In genomic region chr1:64882574-64883255, GRCh38 we compare ENCODE assay signal across 13 cellular contexts.
DNase-seq lines count a peak whose midpoint lies in the region; ATAC-seq and TF ChIP-seq lines count a peak whose summit lies in the region.
"Had no signal": no experiment of that assay in that cellular context is flagged by ENCODE, and none has a peak within 500 bp of the region (broad histone marks: within the 10 kb centered on the region; RNA-seq: fewer than 3 reads in every experiment).

No MANE protein-coding gene starts in this region.

- H3K4me1 ChIP-seq in osteoblast (ENCODE audit: insufficient read depth, low read length): peaks cover 10% of the 10 kb centered on the region
- H3K4me1 ChIP-seq: breast epithelium had no signal

- no peaks in the 10 kb centered on the region for H3K27me3 ChIP-seq in osteoblast (ENCODE audit: insufficient read depth, low read length)
- H3K27me3 ChIP-seq: breast epithelium had no signal

- H3K36me3 ChIP-seq in osteoblast (ENCODE audit: insufficient read depth, low read length): peaks cover 18% of the 10 kb centered on the region

- H3K4me3 Mint-ChIP-seq in IgD-negative memory B cell: peak overlapping the region in 2 of 4 donors; percentile 31 to 79
- H3K4me3 Mint-ChIP-seq: GM23338 had no signal

- no peak overlapping the region for H3K4me2 ChIP-seq in osteoblast (ENCODE audit: insufficient read depth, low read length)
- H3K4me2 ChIP-seq: GM23338 had no signal

- no peaks in the 10 kb centered on the region for H3K9me3 Mint-ChIP-seq in IgD-negative memory B cell
- H3K9me3 Mint-ChIP-seq: GM23338 had no signal

- DNase-seq in GM10248 (ENCODE audit: extremely low spot score) (peak; percentile 42), osteoblast (ENCODE audit: insufficient read length, low spot score, missing footprints) (no peak), Ammon's horn (ENCODE audit: low spot score) (no peak)
- DNase-seq: activated T-cell treated with anti-CD3 and anti-CD28 coated beads, Interleukin-2, amount 50 U/mL, for 48 hours; NCI-H2081 treated with DMSO at 0.1 percent for 48 hours; RPMI8226 had no signal

- H3K4me1 Mint-ChIP-seq in IgD-negative memory B cell: peaks cover 35 to 47% (median 38%) of the 10 kb centered on the region in 3 donors

- TF ChIP-seq CTCF in GM10248 (IDR thresholded peaks at IDR 0.05; ENCODE audit: control extremely low read depth, extremely low read depth, low read depth, missing control alignments) (no peak), osteoblast (IDR thresholded peaks at IDR 0.05; ENCODE audit: extremely low read depth, low read depth, low read length) (no peak)

- no peak overlapping the region for H2AFZ ChIP-seq in osteoblast (ENCODE audit: low read length)
- H2AFZ ChIP-seq: GM23338 had no signal

- no peak overlapping the region for H3K4me3 ChIP-seq in osteoblast (ENCODE audit: insufficient read depth, low read length)
- H3K4me3 ChIP-seq: breast epithelium, GM23338 had no signal

- peak overlapping the region; percentile 41 to 73 (median 57) for H3K27ac Mint-ChIP-seq in IgD-negative memory B cell

- ATAC-seq in GM19438 (IDR thresholded peaks at IDR 0.05; ENCODE audit: low read depth, unreplicated experiment) (peak; percentile 81), HG02852 (IDR thresholded peaks at IDR 0.05; ENCODE audit: unreplicated experiment) (peak; percentile 91), HG02973 (IDR thresholded peaks at IDR 0.05; ENCODE audit: unreplicated experiment) (no peak), HG02938 (IDR thresholded peaks at IDR 0.05; ENCODE audit: unreplicated experiment) (no peak)
- ATAC-seq: GM23338 had no signal

- POLR2A ChIA-PET in GM10248 (lab: Yijun Ruan, JAX): no interaction called here

- peaks cover 5% of the 10 kb centered on the region for H3K36me3 Mint-ChIP-seq in IgD-negative memory B cell

- CTCF ChIA-PET in GM10248 (lab: Yijun Ruan, JAX): interaction anchor here (0.6 to 2.2 kb wide), 7 partner anchors 11 to 805 kb away, joined by 3 to 7 read pairs (median 3); no protein-coding TSS in a partner anchor

- H4K20me1 ChIP-seq in osteoblast (ENCODE audit: insufficient read depth, low read length): peaks cover 16% of the 10 kb centered on the region

- H3K27me3 Mint-ChIP-seq in IgD-negative memory B cell: no peaks in the 10 kb centered on the region

- peaks cover 23% of the 10 kb centered on the region for H3K79me2 ChIP-seq in osteoblast (ENCODE audit: insufficient read depth, low read length)

- H3K27ac ChIP-seq in osteoblast (ENCODE audit: low read depth, low read length): no peak overlapping the region
- H3K27ac ChIP-seq: breast epithelium had no signal

- H3K9me3 ChIP-seq in osteoblast (ENCODE audit: low read depth, low read length): no peaks in the 10 kb centered on the region
- H3K9me3 ChIP-seq: breast epithelium had no signal

Comparison
In these comparisons a context has a peak if more than half of its experiments do, and no peak if none do; other contexts are left out.
1. ATAC-seq: peak in GM19438 (single experiment) and HG02852 (single experiment); none in HG02973 (single experiment) and HG02938 (single experiment).